28 cellular contexts compared by ENCODE assay signal in genomic region chr1:244760471-244760870, GRCh38.
"Had no signal": no experiment of that assay in that cellular context is flagged by ENCODE, and none has a peak within 500 bp of the region (broad histone marks: within the 10 kb centered on the region; RNA-seq: fewer than 3 reads in every experiment).

No MANE protein-coding gene starts in this region.

- H3K27ac ChIP-seq: ascending aorta, coronary artery, dorsolateral prefrontal cortex, lower lobe of right lung, ovary, sigmoid colon, tibial nerve had no signal

- ATAC-seq: left lobe of liver; lower lobe of right lung; stimulated activated naive B cell treated with anti-CD40 and anti-IgM and Interleukin-4, amounts not matched to agents 10 μg/mL and 1 μg/mL and 100 μg/mL, for 72 hours had no signal

- H3K36me3 ChIP-seq: ascending aorta, cardiac muscle cell, lower lobe of right lung, ovary, sigmoid colon, tibial nerve had no signal

- H3K4me1 Mint-ChIP-seq: activated naive CD4-positive, alpha-beta T cell treated with anti-CD3 and anti-CD28 coated beads, Interleukin-2, amount 10 ng/mL, durations not matched to agents 7 days and 5 days; activated naive CD8-positive, alpha-beta T cell treated with anti-CD3 and anti-CD28 coated beads, Interleukin-2, amount 10 ng/mL, durations not matched to agents 7 days and 5 days had no signal

- H3K9me3 Mint-ChIP-seq: T-helper 2 cell treated with Interferon-gamma antibody and Interleukin-4, amounts not matched to agents 5 μg/mL and 100 μg/mL, for 36 hours had no signal

- H3K4me3 Mint-ChIP-seq: activated naive CD4-positive, alpha-beta T cell treated with anti-CD3 and anti-CD28 coated beads, Interleukin-2, amount 10 ng/mL, durations not matched to agents 7 days and 5 days; activated naive CD8-positive, alpha-beta T cell treated with anti-CD3 and anti-CD28 coated beads, Interleukin-2, amount 10 ng/mL, durations not matched to agents 7 days and 5 days; brain; nephron progenitor cell; stimulated activated naive B cell treated with anti-CD40 and anti-IgM and Interleukin-4, amounts not matched to agents 10 μg/mL and 1 μg/mL and 100 μg/mL, for 72 hours; T-helper 2 cell treated with Interferon-gamma antibody and Interleukin-4, amounts not matched to agents 5 μg/mL and 100 μg/mL, for 36 hours had no signal

- H3K27me3 ChIP-seq: ascending aorta, cardiac muscle cell, ovary, sigmoid colon, tibial nerve had no signal

- DNase-seq: activated CD4-positive, alpha-beta T cell treated with anti-CD3 and anti-CD28 coated beads for 48 hours; activated CD4-positive, alpha-beta T cell treated with anti-CD3 and anti-CD28 coated beads, Interleukin-2, amount 50 U/mL, for 48 hours; activated CD8-positive, alpha-beta memory T cell treated with anti-CD3 and anti-CD28 coated beads for 24 hours; activated effector memory CD4-positive, alpha-beta T cell treated with Interleukin-2 at 50 U/mL for 16 hours; activated naive CD4-positive, alpha-beta T cell treated with anti-CD3 and anti-CD28 coated beads, Interleukin-2, amount 10 ng/mL, durations not matched to agents 7 days and 5 days; activated naive CD8-positive, alpha-beta T cell treated with anti-CD3 and anti-CD28 coated beads, Interleukin-2, amount 10 ng/mL, durations not matched to agents 7 days and 5 days; dorsolateral prefrontal cortex; effector memory CD4-positive, alpha-beta T cell; erythroblast; hypothalamus; lower lobe of right lung; naive B cell; nephron progenitor cell; ovary; sigmoid colon; small intestine; stimulated activated CD4-positive, alpha-beta T cell treated with anti-CD3 and anti-CD28 coated beads, Interleukin-4, amount 100 ng/mL, for 4 hours; stimulated activated CD8-positive, alpha-beta memory T cell treated with anti-CD3 and anti-CD28 coated beads, Interleukin-4, amount 100 ng/mL, for 48 hours; stimulated activated naive B cell treated with anti-CD40 and anti-IgM and Interleukin-4, amounts not matched to agents 10 μg/mL and 1 μg/mL and 100 μg/mL, for 72 hours; T-helper 1 cell had no signal

- H3K4me3 ChIP-seq: ascending aorta, cardiac muscle cell, coronary artery, lower lobe of right lung, ovary, sigmoid colon, tibial nerve had no signal

- H3K36me3 Mint-ChIP-seq: activated naive CD4-positive, alpha-beta T cell treated with anti-CD3 and anti-CD28 coated beads, Interleukin-2, amount 10 ng/mL, durations not matched to agents 7 days and 5 days; activated naive CD8-positive, alpha-beta T cell treated with anti-CD3 and anti-CD28 coated beads, Interleukin-2, amount 10 ng/mL, durations not matched to agents 7 days and 5 days; brain; stimulated activated naive B cell treated with anti-CD40 and anti-IgM and Interleukin-4, amounts not matched to agents 10 μg/mL and 1 μg/mL and 100 μg/mL, for 72 hours had no signal

- H3K4me1 ChIP-seq: ascending aorta, lower lobe of right lung, sigmoid colon, tibial nerve had no signal

- H3K27ac Mint-ChIP-seq: activated naive CD4-positive, alpha-beta T cell treated with anti-CD3 and anti-CD28 coated beads, Interleukin-2, amount 10 ng/mL, durations not matched to agents 7 days and 5 days; activated naive CD8-positive, alpha-beta T cell treated with anti-CD3 and anti-CD28 coated beads, Interleukin-2, amount 10 ng/mL, durations not matched to agents 7 days and 5 days; brain; nephron progenitor cell; progenitor cell of endocrine pancreas; stimulated activated naive B cell treated with anti-CD40 and anti-IgM and Interleukin-4, amounts not matched to agents 10 μg/mL and 1 μg/mL and 100 μg/mL, for 72 hours; T-helper 2 cell treated with Interferon-gamma antibody and Interleukin-4, amounts not matched to agents 5 μg/mL and 100 μg/mL, for 36 hours had no signal

- H3K9me3 ChIP-seq: lower lobe of right lung, ovary had no signal
